18 cellular contexts compared by ENCODE assay signal in genomic region chr6:900716-901605, GRCh38.
DNase-seq lines count a peak whose midpoint lies in the region; ATAC-seq, FAIRE-seq and TF ChIP-seq lines count a peak whose summit lies in the region.
"Had no signal": no experiment of that assay in that cellular context is flagged by ENCODE, and none has a peak within 500 bp of the region (broad histone marks: within the 10 kb centered on the region; RNA-seq: fewer than 3 reads in every experiment).

No MANE protein-coding gene starts in this region.

- H3K9me2 ChIP-seq in GM23248 (ENCODE audit: insufficient read depth), result no peaks in the 10 kb centered on the region

- no peak for TF ChIP-seq CTCF in bronchial epithelial cell (IDR thresholded peaks at IDR 0.05; ENCODE audit: insufficient read depth, low read length, severe bottlenecking)
- TF ChIP-seq CTCF in HepG2 (CRISPR knock-in tag; IDR thresholded peaks at IDR 0.05), result no peak
- no peak for TF ChIP-seq CTCF in left ventricle myocardium inferior (IDR thresholded peaks at IDR 0.05; ENCODE audit: borderline replicate concordance)
- TF ChIP-seq CTCF in coronary artery (IDR thresholded peaks at IDR 0.05), result no peak
- TF ChIP-seq CTCF in heart right ventricle (IDR thresholded peaks at IDR 0.05), result no peak

- ATAC-seq in HepG2 (peak; percentile 91), heart right ventricle (no peak)
- ATAC-seq: PC-3 had no signal

- TF ChIP-seq RAD21 in HepG2 (CRISPR knock-in tag; IDR thresholded peaks at IDR 0.05), result no peak

- POLR2A ChIA-PET in HepG2 (lab: Yijun Ruan, JAX), result interaction anchor here (0.7 to 3.2 kb wide), 19 partner anchors 11 to 714 kb away, joined by 3 to 42 read pairs (median 5); partner anchors contain the start of gene FOXQ1

- WGBS in GM23248 (ENCODE audit: low coverage in 1 of 2, low lambda C conversion rate in 2 of 2, missing lambda C conversion rate in 2 of 2), 2 experiments, result 54 to 58% methylated on average over 24 of the region's 24 CpGs
- 1% methylated on average over 24 of the region's 24 CpGs for WGBS in HepG2 (ENCODE audit: low lambda C conversion rate)
- 83 to 84% methylated on average over 24 of the region's 24 CpGs for WGBS in heart right ventricle, 2 donors

- H3K4me1 ChIP-seq in GM23248 (ENCODE audit: insufficient read depth), result no peaks in the 10 kb centered on the region
- H3K4me1 ChIP-seq in HepG2 (ENCODE audit: insufficient read depth, low read length), result peaks cover 30% of the 10 kb centered on the region
- peaks cover 7 to 13% (median 9%) of the 10 kb centered on the region in 3 donors for H3K4me1 ChIP-seq in skeletal muscle tissue (ENCODE audit: control insufficient read depth in 3 of 3, insufficient read depth in 3 of 3, low read length in 3 of 3)
- H3K4me1 ChIP-seq in left ventricle myocardium inferior, result no peaks in the 10 kb centered on the region
- H3K4me1 ChIP-seq in heart right ventricle, result peaks cover 0 to 9% (median 0%) of the 10 kb centered on the region in 9 donors
- H3K4me1 ChIP-seq: SJCRH30 had no signal

- no peak overlapping the region for H2AFZ ChIP-seq in GM23248
- peak overlapping the region; percentile 45 for H2AFZ ChIP-seq in HepG2 (ENCODE audit: low read length)

- peak in 1 of 2 experiments; percentile 91; a peak in 2 of 4 replicates for TF ChIP-seq EP300 in HepG2 (IDR thresholded peaks at IDR 0.05; ENCODE audit: low read depth in 2 of 2, low read length in 2 of 2)
- peak; percentile 28; the same call in 1 of the 2 replicates for TF ChIP-seq EP300 in HepG2 (CRISPR knock-in tag; IDR thresholded peaks at IDR 0.05; ENCODE audit: borderline replicate concordance)

- H3K27me3 ChIP-seq in GM23248 (replicated peaks; ENCODE audit: insufficient read depth), result peaks cover 10% of the 10 kb centered on the region
- H3K27me3 ChIP-seq in bronchial epithelial cell (ENCODE audit: control insufficient read depth, insufficient read depth, low read length), result peaks cover 10% of the 10 kb centered on the region
- peaks cover 1 to 21% of the 10 kb centered on the region in 2 experiments; a peak in 4 of 5 replicates for H3K27me3 ChIP-seq in HepG2 (ENCODE audit: control insufficient read depth in 1 of 2, insufficient read depth in 2 of 2, low read length in 2 of 2)
- H3K27me3 ChIP-seq in skeletal muscle tissue (ENCODE audit: control insufficient read depth in 3 of 3, insufficient read depth in 3 of 3, low read length in 3 of 3), result peaks cover 0 to 5% (median 0%) of the 10 kb centered on the region in 3 donors
- peaks cover 26% of the 10 kb centered on the region for H3K27me3 ChIP-seq in left ventricle myocardium inferior (ENCODE audit: low read depth)
- peaks cover 0 to 27% (median 10%) of the 10 kb centered on the region in 7 donors for H3K27me3 ChIP-seq in heart right ventricle
- H3K27me3 ChIP-seq: SJCRH30 had no signal

- no peak overlapping the region for H3K9ac ChIP-seq in GM23248
- H3K9ac ChIP-seq in HepG2 (ENCODE audit: insufficient read depth, low read depth, low read length), result peak overlapping the region; percentile 23
- peak overlapping the region in 2 of 3 donors; percentile 19 to 39 for H3K9ac ChIP-seq in skeletal muscle tissue (ENCODE audit: low read depth in 1 of 3, low read length in 3 of 3)

- BruUV-seq in HepG2 (replicated peaks; lab: Mats Ljungman, UMichigan), result no TSS peak

- peak; percentile 7 for DNase-seq in GM23248
- DNase-seq in bronchial epithelial cell (ENCODE audit: low read depth), result no peak
- DNase-seq in HepG2 (ENCODE audit: low spot score), result peak; percentile 85
- DNase-seq in NCI-H2081 treated with DMSO at 0.1 percent for 48 hours (lab: John Stamatoyannopoulos, UW), result no peak
- DNase-seq in left ventricle myocardium inferior, result no peak
- no peak for DNase-seq in coronary artery (ENCODE audit: low spot score)
- no peak for DNase-seq in heart right ventricle
- DNase-seq: ACHN; CD8-positive, alpha-beta memory T cell; DMS79 treated with DMSO at 0.1 percent for 48 hours; H9; NCI-H1105 treated with DMSO at 0.1 percent for 48 hours; NCI-H187; NCI-H345; NCI-H526; PC-3; SJCRH30 had no signal

- H3K4me3 ChIP-seq in GM23248, result no peak overlapping the region
- no peak overlapping the region for H3K4me3 ChIP-seq in bronchial epithelial cell (ENCODE audit: low read depth, low read length)
- peak overlapping the region; percentile 19 to 52 (median 41) for H3K4me3 ChIP-seq in HepG2 (replicated peaks in 1 of 3; ENCODE audit: insufficient read depth in 1 of 3, low read depth in 2 of 3, low read length in 3 of 3)
- H3K4me3 ChIP-seq in skeletal muscle tissue (ENCODE audit: low read length in 3 of 3), result peak overlapping the region; percentile 44 to 55 (median 52)
- no peak overlapping the region for H3K4me3 ChIP-seq in left ventricle myocardium inferior
- no peak overlapping the region for H3K4me3 ChIP-seq in coronary artery
- H3K4me3 ChIP-seq in heart right ventricle, result no peak overlapping the region
- H3K4me3 ChIP-seq: SJCRH30 had no signal

- H4K20me1 ChIP-seq in GM23248 (ENCODE audit: insufficient read depth) (no peaks in the 10 kb centered on the region), HepG2 (ENCODE audit: insufficient read depth, low read length) (no peaks in the 10 kb centered on the region)

- H3K4me2 ChIP-seq in GM23248 (ENCODE audit: unreplicated experiment) (no peak overlapping the region), HepG2 (ENCODE audit: low read depth, low read length) (peak overlapping the region; percentile 86)

- H3K36me3 ChIP-seq in GM23248 (ENCODE audit: low read depth) (no peaks in the 10 kb centered on the region), bronchial epithelial cell (ENCODE audit: control insufficient read depth, insufficient read depth, low read length) (no peaks in the 10 kb centered on the region), HepG2 (replicated peaks in 1 of 2; ENCODE audit: control insufficient read depth in 1 of 2, insufficient read depth in 2 of 2, low read length in 2 of 2) (no peaks in the 10 kb centered on the region), skeletal muscle tissue (ENCODE audit: control insufficient read depth in 3 of 3, insufficient read depth in 3 of 3, low read length in 3 of 3) (no peaks in the 10 kb centered on the region), left ventricle myocardium inferior (no peaks in the 10 kb centered on the region), heart right ventricle (no peaks in the 10 kb centered on the region)
- H3K36me3 ChIP-seq: SJCRH30 had no signal

- intact Hi-C loops in HepG2 (cut with micrococcal nuclease; ENCODE audit: unreplicated experiment), result loop anchor here (5.0 to 10.0 kb wide), 2 partner anchors 106 to 496 kb away; no protein-coding TSS in a partner anchor
- intact Hi-C loops in left ventricle myocardium inferior (cut with micrococcal nuclease), result no loop called here
- intact Hi-C loops in heart right ventricle (cut with DNase I), result loop anchor here in 2 of 10 donors (10.0 kb wide), 2 partner anchors 96 to 106 kb away; no protein-coding TSS in a partner anchor

- peak; percentile 43 to 52; a peak in 2 of 4 replicates for TF ChIP-seq POLR2A in HepG2 (IDR thresholded peaks at IDR 0.05; ENCODE audit: insufficient read depth in 1 of 2, low read depth in 2 of 2, low read length in 2 of 2)

- FAIRE-seq in bronchial epithelial cell (lab: Jason Lieb, UNC) (peak; percentile 23), HepG2 (lab: Jason Lieb, UNC) (peak; percentile 97)

- H3K9me3 ChIP-seq in GM23248 (ENCODE audit: low read depth) (no peaks in the 10 kb centered on the region), HepG2 (ENCODE audit: low read length) (no peaks in the 10 kb centered on the region), skeletal muscle tissue (ENCODE audit: control insufficient read depth in 3 of 3, low read length in 3 of 3) (no peaks in the 10 kb centered on the region), left ventricle myocardium inferior (replicated peaks) (no peaks in the 10 kb centered on the region), heart right ventricle (no peaks in the 10 kb centered on the region)
- H3K9me3 ChIP-seq: SJCRH30 had no signal

- in situ Hi-C loops in GM23248 (cut with MboI) (loop anchor here (25.0 kb wide), 1 partner anchor 486 kb away; the partner anchor contains the start of gene FOXF2), HepG2 (cut with HindIII; ENCODE audit: extremely low pct_ligation_motif_present, low pct_unique_long_range_greater_than_20kb) (no loop called here)

- CTCF ChIA-PET in HepG2 (lab: Yijun Ruan, JAX; ENCODE audit: low intra/inter-chr PET ratio, low total read pairs), result no interaction called here

- H3K27ac ChIP-seq in GM23248, result no peak overlapping the region
- peak overlapping the region; percentile 72 for H3K27ac ChIP-seq in HepG2 (ENCODE audit: extremely low read length, insufficient read depth, low read length)
- H3K27ac ChIP-seq in skeletal muscle tissue (ENCODE audit: low read depth, low read length), result no peak overlapping the region
- H3K27ac ChIP-seq in left ventricle myocardium inferior (replicated peaks), result no peak overlapping the region
- no peak overlapping the region for H3K27ac ChIP-seq in coronary artery
- no peak overlapping the region for H3K27ac ChIP-seq in heart right ventricle
- H3K27ac ChIP-seq: SJCRH30 had no signal

- H3K79me2 ChIP-seq in GM23248 (ENCODE audit: insufficient read depth), result no peaks in the 10 kb centered on the region
- no peaks in the 10 kb centered on the region for H3K79me2 ChIP-seq in HepG2 (ENCODE audit: insufficient read depth, low read length)

- no peaks in the 10 kb centered on the region for H3F3A ChIP-seq in GM23248 (ENCODE audit: insufficient read depth)

TF ChIP-seq in HepG2, 621 proteins besides CTCF, POLR2A, EP300 and RAD21 (continues in another document):
- peak; percentile 69 for TF ChIP-seq SOX5 (CRISPR knock-in tag; IDR thresholded peaks at IDR 0.05; ENCODE audit: borderline replicate concordance)
- no peak for TF ChIP-seq RBFOX2 (IDR thresholded peaks at IDR 0.05; ENCODE audit: low read depth, low read length)
- peak; percentile 99 for TF ChIP-seq ZNF777 (CRISPR knock-in tag; IDR thresholded peaks at IDR 0.05)
- no peak for TF ChIP-seq ZNF546 (CRISPR knock-in tag; conservative IDR thresholded peaks at IDR 0.05)
- no peak for TF ChIP-seq CENPBD1 (CRISPR knock-in tag; IDR thresholded peaks at IDR 0.05; ENCODE audit: borderline replicate concordance, low read depth)
- peak; percentile 66 for TF ChIP-seq RARA (CRISPR knock-in tag; IDR thresholded peaks at IDR 0.05)
- no peak for TF ChIP-seq NFKB2 (CRISPR knock-in tag; IDR thresholded peaks at IDR 0.05; ENCODE audit: borderline replicate concordance)

Comparison
In these comparisons a context has a peak if more than half of its experiments do, and no peak if none do; other contexts are left out.
1. DNase-seq: peak in GM23248 (single experiment) and HepG2 (single experiment); none in bronchial epithelial cell (single experiment), NCI-H2081 treated with DMSO at 0.1 percent for 48 hours (single experiment), left ventricle myocardium inferior (single experiment), coronary artery (single experiment) and heart right ventricle (0 of 2).
2. H3K4me3 ChIP-seq: peak in HepG2 (3 of 3) and skeletal muscle tissue (3 of 3); none in GM23248 (single experiment), bronchial epithelial cell (single experiment), left ventricle myocardium inferior (single experiment), coronary artery (single experiment) and heart right ventricle (0 of 10).